Comparison of ENCODE assay signal across 8 cellular contexts in the genomic region with DNA sequence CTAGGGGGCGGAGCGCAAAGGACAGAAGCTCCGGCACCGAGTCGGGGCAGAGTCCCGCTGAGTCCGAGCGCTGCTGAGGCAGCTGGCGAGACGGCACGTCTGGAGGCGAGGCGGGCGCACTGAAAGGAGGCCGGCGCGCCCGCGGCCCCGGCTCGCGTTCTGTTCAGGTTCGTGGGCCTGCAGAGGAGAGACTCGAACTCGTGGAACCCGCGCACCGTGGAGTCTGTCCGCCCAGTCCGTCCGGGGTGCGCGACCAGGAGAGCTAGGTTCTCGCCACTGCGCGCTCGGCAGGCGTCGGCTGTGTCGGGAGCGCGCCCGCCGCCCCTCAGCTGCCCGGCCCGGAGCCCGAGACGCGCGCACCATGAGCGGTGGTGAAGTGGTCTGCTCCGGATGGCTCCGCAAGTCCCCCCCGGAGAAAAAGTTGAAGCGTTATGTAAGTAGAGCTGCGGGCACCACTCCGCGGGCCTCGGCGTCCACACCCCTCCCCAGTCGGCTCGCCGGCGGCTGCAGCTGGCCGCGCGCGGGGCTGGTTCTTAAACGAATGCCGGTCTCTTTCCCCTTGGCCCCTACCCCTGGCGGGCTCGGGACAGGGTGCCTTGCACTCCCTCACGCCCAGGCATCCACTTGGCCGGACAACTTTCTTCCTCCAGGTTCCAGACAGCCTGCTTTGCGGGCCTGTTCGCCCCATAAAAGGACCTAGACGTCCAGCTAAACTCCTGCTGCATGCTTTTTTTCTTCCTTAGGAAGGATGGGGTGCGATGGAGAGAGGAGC. TPM values are rescaled to one million over a fixed set of nuclear protein-coding genes. Genes with fewer than 3 reads are reported as not detected.
DNase-seq lines count a peak whose midpoint lies in the region; ATAC-seq and TF ChIP-seq lines count a peak whose summit lies in the region.

A gene (plus strand): TSS at position 49 of the 772 bp plus-strand sequence. CDS start 313 bp downstream, at position 362.

- peaks cover 5% of the 10 kb centered on the region for H3K4me1 ChIP-seq in mucosa of stomach (ENCODE audit: control insufficient read depth, insufficient read depth, low read length)
- peaks cover 7 to 26% (median 16%) of the 10 kb centered on the region in 4 donors for H3K4me1 ChIP-seq in upper lobe of left lung

- peak; percentile 53 for ATAC-seq in WTC11
- peak; percentile 80 for ATAC-seq in esophagus mucosa
- peak; percentile 76 to 82 for ATAC-seq in upper lobe of left lung (ENCODE audit: low FRiP score in 2 of 2)

- TF ChIP-seq EP300 in upper lobe of left lung (IDR thresholded peaks at IDR 0.05) = no peak

- TF ChIP-seq CTCF in AG04450 (IDR thresholded peaks at IDR 0.05; ENCODE audit: low read depth, low read length) (no peak; the same call in 1 of the 2 replicates), GM12865 (IDR thresholded peaks at IDR 0.05; ENCODE audit: insufficient read depth, low read depth, low read length, missing control alignments) (no peak), WTC11 (IDR thresholded peaks at IDR 0.05) (no peak), upper lobe of left lung (IDR thresholded peaks at IDR 0.05) (peak in 3 of 6 experiments; percentile 26 to 41 (median 35))

- peak within 1 kb of the TSS; percentile 98 for H3K4me3 Mint-ChIP-seq in WTC11

- DNase-seq in AG04450 (ENCODE audit: low read depth, low spot score) (no peak), GM12865 (ENCODE audit: low read depth) (peak; percentile 90), HEK293T (ENCODE audit: extremely low spot score) (peak; percentile 68), NAMALWA (ENCODE audit: low spot score) (peak; percentile 91), WTC11 (ENCODE audit: low spot score) (peak; percentile 76), upper lobe of left lung (peak; percentile 83 to 93)

- peak within 1 kb of the TSS; percentile 93 for H3K27ac Mint-ChIP-seq in WTC11

- CTCF ChIA-PET in AG04450 (lab: Charles Lee) = interaction anchor here (0.6 to 1.8 kb wide), 12 partner anchors 9 to 1037 kb away, joined by 3 to 9 read pairs (median 4); no protein-coding TSS in a partner anchor
- CTCF ChIA-PET in HEK293T (lab: Yijun Ruan, JAX) = interaction anchor here (0.6 to 1.1 kb wide), 4 partner anchors 10 to 204 kb away, joined by 3 to 4 read pairs (median 3); no protein-coding TSS in a partner anchor
- CTCF ChIA-PET in WTC11 (lab: Charles Lee) = interaction anchor here (0.6 to 1.5 kb wide), 8 partner anchors 12 to 351 kb away, joined by 3 to 4 read pairs (median 4); a partner anchor contains a TSS

- no peaks in the 10 kb centered on the region for H3K9me3 Mint-ChIP-seq in WTC11

- H3K27ac ChIP-seq in AG04450 (ENCODE audit: low read depth, low read length) (peak within 1 kb of the TSS; percentile 89), upper lobe of left lung (peak within 1 kb of the TSS; percentile 93 to 98 (median 96))

- H3K9me3 ChIP-seq in AG04450 (ENCODE audit: control insufficient read depth, insufficient read depth, low read length) (no peaks in the 10 kb centered on the region; the same call in 1 of the 2 replicates), mucosa of stomach (ENCODE audit: control insufficient read depth, low read length) (no peaks in the 10 kb centered on the region), upper lobe of left lung (no peaks in the 10 kb centered on the region)

- no peaks in the 10 kb centered on the region; the same call in 1 of the 2 replicates for H3K27me3 Mint-ChIP-seq in WTC11 (ENCODE audit: low read depth)

- H3K36me3 Mint-ChIP-seq in WTC11 = no peaks in the 10 kb centered on the region

- H3K4me3 ChIP-seq in AG04450 (ENCODE audit: low read depth, low read length) = peak within 1 kb of the TSS; percentile 68
- H3K4me3 ChIP-seq in GM12865 (ENCODE audit: low read depth, low read length) = peak within 1 kb of the TSS; percentile 75
- peak within 1 kb of the TSS; percentile 72 for H3K4me3 ChIP-seq in mucosa of stomach (ENCODE audit: low read length)
- H3K4me3 ChIP-seq in upper lobe of left lung = peak within 1 kb of the TSS; percentile 64 to 88 (median 80)

- peak in 3 of 4 donors; percentile 32 to 65 (median 39) for TF ChIP-seq POLR2A in upper lobe of left lung (IDR thresholded peaks at IDR 0.05)

- H3K36me3 ChIP-seq in mucosa of stomach (ENCODE audit: control insufficient read depth, insufficient read depth, low read length) (no peaks in the 10 kb centered on the region), upper lobe of left lung (no peaks in the 10 kb centered on the region)

- H3K27me3 ChIP-seq in AG04450 (ENCODE audit: control insufficient read depth, insufficient read depth, low read length) (no peaks in the 10 kb centered on the region), mucosa of stomach (ENCODE audit: control insufficient read depth, insufficient read depth, low read length) (no peaks in the 10 kb centered on the region), upper lobe of left lung (no peaks in the 10 kb centered on the region)

- 0 to 2% methylated on average over 9 to 15 of the region's 78 CpGs for WGBS in upper lobe of left lung, 2 donors

- peaks cover 21% of the 10 kb centered on the region for H3K4me1 Mint-ChIP-seq in WTC11

- POLR2A ChIA-PET in AG04450 (lab: Yijun Ruan, JAX) = interaction anchor here (0.6 to 1.6 kb wide), 8 partner anchors 8 to 1312 kb away, joined by 3 to 11 read pairs (median 4); no protein-coding TSS in a partner anchor
- POLR2A ChIA-PET in HEK293T (lab: Yijun Ruan, JAX) = interaction anchor here (0.7 to 2.0 kb wide), 24 partner anchors 9 to 175 kb away, joined by 3 to 13 read pairs (median 4); a partner anchor contains a TSS
- POLR2A ChIA-PET in WTC11 (lab: Charles Lee) = interaction anchor here (0.6 to 2.6 kb wide), 8 partner anchors 10 to 177 kb away, joined by 3 to 18 read pairs (median 3); a partner anchor contains a TSS

- H3K9ac ChIP-seq in mucosa of stomach (ENCODE audit: low read length) = peak within 1 kb of the TSS; percentile 93

TF ChIP-seq in HEK293T, 16 proteins besides CTCF, POLR2A, EP300 and RAD21:
- no peak for TF ChIP-seq TARDBP (IDR thresholded peaks at IDR 0.05)
- no peak for TF ChIP-seq FOXA1 (IDR thresholded peaks at IDR 0.05)
- TF ChIP-seq ELF4 (IDR thresholded peaks at IDR 0.05) = no peak
- TF ChIP-seq SP1 (IDR thresholded peaks at IDR 0.05) = no peak
- TF ChIP-seq HDGF (IDR thresholded peaks at IDR 0.05; ENCODE audit: borderline replicate concordance) = no peak
- no peak for TF ChIP-seq L3MBTL2 (conservative IDR thresholded peaks at IDR 0.05)
- TF ChIP-seq ARNT (IDR thresholded peaks at IDR 0.05) = no peak
- TF ChIP-seq ZNF384 (IDR thresholded peaks at IDR 0.05) = no peak
- TF ChIP-seq FOXK2 (IDR thresholded peaks at IDR 0.05) = no peak
- no peak for TF ChIP-seq NFRKB (IDR thresholded peaks at IDR 0.05)
- no peak for TF ChIP-seq LEF1 (IDR thresholded peaks at IDR 0.05; ENCODE audit: borderline replicate concordance)

TF ChIP-seq in WTC11, 78 proteins besides CTCF, POLR2A, EP300 and RAD21 (continues in another document):
- TF ChIP-seq ZNF317 (CRISPR knock-in tag; IDR thresholded peaks at IDR 0.05; ENCODE audit: borderline replicate concordance, low read depth) (0 out of 2 replicates have a peak, but pooled peaks have one; percentile 7), PRRX2 (CRISPR knock-in tag; IDR thresholded peaks at IDR 0.05) (0 out of 2 replicates have a peak, but pooled peaks have one; percentile 48), ZBTB21 (CRISPR knock-in tag; IDR thresholded peaks at IDR 0.05; ENCODE audit: borderline replicate concordance) (no peak), ZNF219 (CRISPR knock-in tag; IDR thresholded peaks at IDR 0.05; ENCODE audit: borderline replicate concordance) (no peak), FOXJ3 (CRISPR knock-in tag; IDR thresholded peaks at IDR 0.05; ENCODE audit: borderline replicate concordance) (no peak), GTF2I (CRISPR knock-in tag; conservative IDR thresholded peaks at IDR 0.05) (no peak), NR3C1 (CRISPR knock-in tag; conservative IDR thresholded peaks at IDR 0.05; ENCODE audit: low read depth) (no peak), KAT7 (CRISPR knock-in tag; IDR thresholded peaks at IDR 0.05; ENCODE audit: borderline replicate concordance) (peak; percentile 86), GABPB1 (CRISPR knock-in tag; IDR thresholded peaks at IDR 0.05) (peak; percentile 19; the same call in 1 of the 2 replicates)
- TF ChIP-seq, protein P1, sequence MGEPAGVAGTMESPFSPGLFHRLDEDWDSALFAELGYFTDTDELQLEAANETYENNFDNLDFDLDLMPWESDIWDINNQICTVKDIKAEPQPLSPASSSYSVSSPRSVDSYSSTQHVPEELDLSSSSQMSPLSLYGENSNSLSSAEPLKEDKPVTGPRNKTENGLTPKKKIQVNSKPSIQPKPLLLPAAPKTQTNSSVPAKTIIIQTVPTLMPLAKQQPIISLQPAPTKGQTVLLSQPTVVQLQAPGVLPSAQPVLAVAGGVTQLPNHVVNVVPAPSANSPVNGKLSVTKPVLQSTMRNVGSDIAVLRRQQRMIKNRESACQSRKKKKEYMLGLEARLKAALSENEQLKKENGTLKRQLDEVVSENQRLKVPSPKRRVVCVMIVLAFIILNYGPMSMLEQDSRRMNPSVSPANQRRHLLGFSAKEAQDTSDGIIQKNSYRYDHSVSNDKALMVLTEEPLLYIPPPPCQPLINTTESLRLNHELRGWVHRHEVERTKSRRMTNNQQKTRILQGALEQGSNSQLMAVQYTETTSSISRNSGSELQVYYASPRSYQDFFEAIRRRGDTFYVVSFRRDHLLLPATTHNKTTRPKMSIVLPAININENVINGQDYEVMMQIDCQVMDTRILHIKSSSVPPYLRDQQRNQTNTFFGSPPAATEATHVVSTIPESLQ (CRISPR knock-in tag; IDR thresholded peaks at IDR 0.05) = no peak
- TF ChIP-seq, protein P2, sequence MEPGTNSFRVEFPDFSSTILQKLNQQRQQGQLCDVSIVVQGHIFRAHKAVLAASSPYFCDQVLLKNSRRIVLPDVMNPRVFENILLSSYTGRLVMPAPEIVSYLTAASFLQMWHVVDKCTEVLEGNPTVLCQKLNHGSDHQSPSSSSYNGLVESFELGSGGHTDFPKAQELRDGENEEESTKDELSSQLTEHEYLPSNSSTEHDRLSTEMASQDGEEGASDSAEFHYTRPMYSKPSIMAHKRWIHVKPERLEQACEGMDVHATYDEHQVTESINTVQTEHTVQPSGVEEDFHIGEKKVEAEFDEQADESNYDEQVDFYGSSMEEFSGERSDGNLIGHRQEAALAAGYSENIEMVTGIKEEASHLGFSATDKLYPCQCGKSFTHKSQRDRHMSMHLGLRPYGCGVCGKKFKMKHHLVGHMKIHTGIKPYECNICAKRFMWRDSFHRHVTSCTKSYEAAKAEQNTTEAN (CRISPR knock-in tag; IDR thresholded peaks at IDR 0.05) = no peak
- TF ChIP-seq, protein P3, sequence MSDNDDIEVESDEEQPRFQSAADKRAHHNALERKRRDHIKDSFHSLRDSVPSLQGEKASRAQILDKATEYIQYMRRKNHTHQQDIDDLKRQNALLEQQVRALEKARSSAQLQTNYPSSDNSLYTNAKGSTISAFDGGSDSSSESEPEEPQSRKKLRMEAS (CRISPR knock-in tag; IDR thresholded peaks at IDR 0.05) = peak; percentile 11; the same call in 1 of the 2 replicates

RNA-seq across cellular contexts. Expression of the gene that starts here (rescaled TPM):
- 11.7 and 13.8 TPM in 2 replicates for polyA plus RNA-seq in AG04450 (2011; rRNA removed)
- 21.5 and 27.1 TPM in 2 replicates for polyA minus RNA-seq in AG04450 (2011; rRNA and poly(A)+ RNA removed)
- total RNA-seq in WTC11 (2021) (17.4 to 19.7 TPM (median 18.7 TPM) in 3 replicates), esophagus mucosa (30.2 TPM), upper lobe of left lung (10 to 100 TPM; 47.1 to 77.6 (median 56.9) TPM)
